In genomic region chr2:6827516-6828298, GRCh38 we compare ENCODE assay signal across 12 cellular contexts. TPM values are rescaled to one million over a fixed set of nuclear protein-coding genes. Genes with fewer than 3 reads are reported as not detected.
DNase-seq lines count a peak whose midpoint lies in the region; ATAC-seq and TF ChIP-seq lines count a peak whose summit lies in the region.
"Had no signal": no experiment of that assay in that cellular context is flagged by ENCODE, and none has a peak within 500 bp of the region (broad histone marks: within the 10 kb centered on the region; RNA-seq: fewer than 3 reads in every experiment).

No MANE protein-coding gene starts in this region.

- no peaks in the 10 kb centered on the region for H3K36me3 ChIP-seq in BJ (ENCODE audit: control insufficient read depth, insufficient read depth, low read length)
- no peaks in the 10 kb centered on the region for H3K36me3 ChIP-seq in HCT116 (ENCODE audit: control insufficient read depth in 1 of 2, insufficient read depth in 2 of 2, low read length in 2 of 2)
- no peaks in the 10 kb centered on the region for H3K36me3 ChIP-seq in adipocyte (ENCODE audit: control insufficient read depth, insufficient read depth, low read length, severe bottlenecking)
- no peaks in the 10 kb centered on the region for H3K36me3 ChIP-seq in mesenchymal stem cell (ENCODE audit: control insufficient read depth in 1 of 2, insufficient read depth in 2 of 2, low read depth in 1 of 2, low read length in 2 of 2)

- H3K4ac ChIP-seq in mesenchymal stem cell (ENCODE audit: low read depth in 1 of 2, low read length in 2 of 2): no peak overlapping the region

- 53% methylated on average over 4 of the region's 5 CpGs for WGBS in mesenchymal stem cell

- H4K8ac ChIP-seq in mesenchymal stem cell (ENCODE audit: low read length): no peak overlapping the region

- no peaks in the 10 kb centered on the region for H3K79me2 ChIP-seq in HCT116 (ENCODE audit: insufficient read depth, low read length)

- no TSS peak for BruUV-seq in HCT116 (replicated peaks; lab: Mats Ljungman, UMichigan)

- H3K36me3 Mint-ChIP-seq in activated T-helper 1 cell treated with anti-CD3 and anti-CD28 coated beads, Interleukin-12 subunit alpha, Interleukin-12 subunit beta, Interleukin-2, Interleukin-4 antibody, amounts not matched to agents 30 ng/mL and 10 ng/mL and 1 ng/mL, durations not matched to agents 14 hours and 24 hours and 36 hours (ENCODE audit: low read depth): peaks cover 19% of the 10 kb centered on the region
- H3K36me3 Mint-ChIP-seq in natural killer cell: peaks cover 19% of the 10 kb centered on the region

- no peak overlapping the region for H2BK5ac ChIP-seq in mesenchymal stem cell (ENCODE audit: low read depth, low read length, poor library complexity, severe bottlenecking)

- ATAC-seq in HCT116: no peak
- no peak for ATAC-seq in natural killer cell
- no peak for ATAC-seq in HG03439 (IDR thresholded peaks at IDR 0.05; ENCODE audit: unreplicated experiment)

- no peak for TF ChIP-seq CTCF in BJ (IDR thresholded peaks at IDR 0.05; ENCODE audit: insufficient read depth, low read depth, low read length)
- no peak for TF ChIP-seq CTCF in HCT116 (IDR thresholded peaks at IDR 0.05 in 2 of 3, conservative IDR thresholded peaks at IDR 0.05 in 1 of 3; ENCODE audit: borderline replicate concordance in 1 of 3, insufficient read depth in 1 of 3, low read depth in 2 of 3, low read length in 2 of 3)
- no peak for TF ChIP-seq CTCF in natural killer cell (IDR thresholded peaks at IDR 0.05)

- no peaks in the 10 kb centered on the region for H3K9me2 ChIP-seq in HCT116 (ENCODE audit: insufficient read depth)

- no peak overlapping the region for H3K4me3 ChIP-seq in BJ (ENCODE audit: low read depth, low read length)
- no peak overlapping the region for H3K4me3 ChIP-seq in HCT116 (replicated peaks in 1 of 2; ENCODE audit: low read depth in 1 of 2, low read length in 2 of 2)
- peak overlapping the region; percentile 19 for H3K4me3 ChIP-seq in adipocyte (ENCODE audit: low read length)
- H3K4me3 ChIP-seq in mesenchymal stem cell (ENCODE audit: insufficient read depth in 1 of 2, low read depth in 1 of 2, low read length in 2 of 2): no peak overlapping the region

- no peak overlapping the region for H3K27ac ChIP-seq in HCT116 (ENCODE audit: low read depth, low read length)
- no peak overlapping the region for H3K27ac ChIP-seq in mesenchymal stem cell (ENCODE audit: low read length, poor library complexity, severe bottlenecking)

- RAD21 ChIA-PET in HCT116 (lab: Charles Lee; ENCODE audit: low non-redundant PET in 1 of 2, low total read pairs in 2 of 2, uncharacterized antibody in 2 of 2, unreplicated experiment in 2 of 2): no interaction called here

- CTCF ChIA-PET in BJ (lab: Yijun Ruan, JAX): interaction anchor here (0.7 to 1.7 kb wide), 4 partner anchors 18 to 66 kb away, joined by 3 to 5 read pairs (median 3); no protein-coding TSS in a partner anchor
- CTCF ChIA-PET in HCT116 (lab: Charles Lee): interaction anchor here (1.0 to 1.3 kb wide), 2 partner anchors 36 to 38 kb away, joined by 4 read pairs; partner anchors contain the start of gene CMPK2

- H3K23ac ChIP-seq in mesenchymal stem cell (ENCODE audit: low read length in 2 of 2): no peak overlapping the region

- no peak overlapping the region for H2BK120ac ChIP-seq in mesenchymal stem cell (ENCODE audit: low read depth, low read length)

- H2BK15ac ChIP-seq in mesenchymal stem cell (ENCODE audit: low read depth, poor library complexity, severe bottlenecking): no peak overlapping the region

- no peak overlapping the region for H3K18ac ChIP-seq in mesenchymal stem cell (ENCODE audit: low read depth in 1 of 2, low read length in 2 of 2)

- H3K14ac ChIP-seq in mesenchymal stem cell (ENCODE audit: low read length in 2 of 2): no peak overlapping the region

- H4K91ac ChIP-seq in mesenchymal stem cell (ENCODE audit: low read length): no peak overlapping the region

- no peak overlapping the region for H3K27ac Mint-ChIP-seq in activated T-helper 1 cell treated with anti-CD3 and anti-CD28 coated beads, Interleukin-12 subunit alpha, Interleukin-12 subunit beta, Interleukin-2, Interleukin-4 antibody, amounts not matched to agents 30 ng/mL and 10 ng/mL and 1 ng/mL, durations not matched to agents 14 hours and 24 hours and 36 hours
- H3K27ac Mint-ChIP-seq in natural killer cell: no peak overlapping the region
- H3K27ac Mint-ChIP-seq: B cell had no signal

- H2AFZ ChIP-seq in HCT116 (ENCODE audit: low read depth, low read length, poor library complexity, severe bottlenecking) (peak overlapping the region; percentile 82), mesenchymal stem cell (ENCODE audit: low read depth, low read length) (no peak overlapping the region)

- peaks cover 21% of the 10 kb centered on the region for H3K9me3 Mint-ChIP-seq in activated T-helper 1 cell treated with anti-CD3 and anti-CD28 coated beads, Interleukin-12 subunit alpha, Interleukin-12 subunit beta, Interleukin-2, Interleukin-4 antibody, amounts not matched to agents 30 ng/mL and 10 ng/mL and 1 ng/mL, durations not matched to agents 14 hours and 24 hours and 36 hours
- H3K9me3 Mint-ChIP-seq in natural killer cell: peaks cover 7 to 14% of the 10 kb centered on the region in 2 donors

- no peaks in the 10 kb centered on the region for H3K79me1 ChIP-seq in mesenchymal stem cell (replicated peaks; ENCODE audit: low read length, poor library complexity, severe bottlenecking)

- H3K4me3 Mint-ChIP-seq in activated T-helper 1 cell treated with anti-CD3 and anti-CD28 coated beads, Interleukin-12 subunit alpha, Interleukin-12 subunit beta, Interleukin-2, Interleukin-4 antibody, amounts not matched to agents 30 ng/mL and 10 ng/mL and 1 ng/mL, durations not matched to agents 14 hours and 24 hours and 36 hours: no peak overlapping the region
- H3K4me3 Mint-ChIP-seq in natural killer cell: no peak overlapping the region
- H3K4me3 Mint-ChIP-seq: B cell had no signal

- peak; percentile 77 for DNase-seq in BJ (ENCODE audit: low read depth)
- DNase-seq in HCT116 (ENCODE audit: low read depth, low spot score): no peak
- DNase-seq in adipocyte (ENCODE audit: low read depth): peak; percentile 54
- peak; percentile 40 for DNase-seq in mesenchymal stem cell
- no peak for DNase-seq in NCI-H2081 treated with DMSO at 0.1 percent for 48 hours (lab: John Stamatoyannopoulos, UW)
- no peak for DNase-seq in activated T-helper 1 cell treated with anti-CD3 and anti-CD28 coated beads, Interleukin-12 subunit alpha, Interleukin-12 subunit beta, Interleukin-2, Interleukin-4 antibody, amounts not matched to agents 30 ng/mL and 10 ng/mL and 1 ng/mL, durations not matched to agents 14 hours and 24 hours and 36 hours (ENCODE audit: low spot score)
- no peak for DNase-seq in natural killer cell
- DNase-seq: activated effector memory CD4-positive, alpha-beta T cell treated with anti-CD3 and anti-CD28 coated beads, Interleukin-2, amount 50 U/mL, for 16 hours; islet precursor cell; stimulated activated CD4-positive, alpha-beta T cell treated with anti-CD3 and anti-CD28 coated beads, Interleukin-1b, Interleukin-23, amount 100 ng/mL, for 48 hours had no signal

- intact Hi-C loops in HCT116 (cut with micrococcal nuclease): loop anchor here (5.0 to 10.0 kb wide), 2 partner anchors 217 to 255 kb away; no protein-coding TSS in a partner anchor
- intact Hi-C loops in activated T-helper 1 cell treated with anti-CD3 and anti-CD28 coated beads, Interleukin-12 subunit alpha, Interleukin-12 subunit beta, Interleukin-2, Interleukin-4 antibody, amounts not matched to agents 30 ng/mL and 10 ng/mL and 1 ng/mL, durations not matched to agents 14 hours and 24 hours and 36 hours (cut with micrococcal nuclease): loop anchor here (2.0 kb wide), 1 partner anchor 257 kb away; no protein-coding TSS in a partner anchor
- intact Hi-C loops in natural killer cell (cut with micrococcal nuclease): no loop called here

- H4K20me1 ChIP-seq in HCT116 (ENCODE audit: insufficient read depth): no peaks in the 10 kb centered on the region

- H3K9ac ChIP-seq in HCT116 (ENCODE audit: low read length) (no peak overlapping the region), adipocyte (ENCODE audit: low read length) (peak overlapping the region; percentile 61), mesenchymal stem cell (ENCODE audit: low read length) (peak overlapping the region; percentile 74)

- H3K4me1 ChIP-seq in HCT116 (ENCODE audit: control insufficient read depth in 1 of 2, insufficient read depth in 2 of 2, low read length in 2 of 2): peaks cover 0 to 8% of the 10 kb centered on the region in 2 experiments; a peak in 2 of 4 replicates
- H3K4me1 ChIP-seq in adipocyte (ENCODE audit: control insufficient read depth, insufficient read depth, low read length): peaks cover 22% of the 10 kb centered on the region
- no peaks in the 10 kb centered on the region for H3K4me1 ChIP-seq in mesenchymal stem cell (ENCODE audit: control insufficient read depth, insufficient read depth, low read depth, low read length)

- H2BK12ac ChIP-seq in mesenchymal stem cell (ENCODE audit: low read length in 2 of 2): no peak overlapping the region

- H3K4me2 ChIP-seq in HCT116 (ENCODE audit: low read length) (0 out of 2 replicates have a peak overlapping the region, but pooled peaks have one; percentile 7), mesenchymal stem cell (ENCODE audit: low read length, poor library complexity, severe bottlenecking) (no peak overlapping the region)

- no peaks in the 10 kb centered on the region for H3K27me3 Mint-ChIP-seq in activated T-helper 1 cell treated with anti-CD3 and anti-CD28 coated beads, Interleukin-12 subunit alpha, Interleukin-12 subunit beta, Interleukin-2, Interleukin-4 antibody, amounts not matched to agents 30 ng/mL and 10 ng/mL and 1 ng/mL, durations not matched to agents 14 hours and 24 hours and 36 hours (ENCODE audit: insufficient read depth)
- no peaks in the 10 kb centered on the region for H3K27me3 Mint-ChIP-seq in natural killer cell (ENCODE audit: low read depth in 2 of 2)
- H3K27me3 Mint-ChIP-seq: B cell had no signal

- H3K27me3 ChIP-seq in BJ (ENCODE audit: control insufficient read depth, insufficient read depth, low read length): no peaks in the 10 kb centered on the region
- peaks cover 6% of the 10 kb centered on the region; the same call in 1 of the 2 replicates for H3K27me3 ChIP-seq in HCT116 (ENCODE audit: insufficient read depth, low read length)
- H3K27me3 ChIP-seq in adipocyte (replicated peaks; ENCODE audit: control insufficient read depth, insufficient read depth, low read length): no peaks in the 10 kb centered on the region
- no peaks in the 10 kb centered on the region for H3K27me3 ChIP-seq in mesenchymal stem cell (ENCODE audit: control insufficient read depth in 1 of 2, insufficient read depth in 1 of 2, low read length in 2 of 2)

- no peaks in the 10 kb centered on the region for H3K9me3 ChIP-seq in HCT116 (ENCODE audit: control insufficient read depth in 1 of 2, insufficient read depth in 1 of 2, low read depth in 1 of 2, low read length in 2 of 2)
- peaks cover 14% of the 10 kb centered on the region for H3K9me3 ChIP-seq in adipocyte (ENCODE audit: control insufficient read depth, low read length)
- H3K9me3 ChIP-seq in mesenchymal stem cell (ENCODE audit: control insufficient read depth, low read length): peaks cover 21% of the 10 kb centered on the region

- TF ChIP-seq POLR2A in HCT116 (IDR thresholded peaks at IDR 0.05; ENCODE audit: borderline replicate concordance, extremely low read depth, insufficient read depth, insufficient read length): no peak

- POLR2A ChIA-PET in BJ (lab: Charles Lee): no interaction called here
- POLR2A ChIA-PET in HCT116 (lab: Charles Lee): no interaction called here

- no peak for TF ChIP-seq RAD21 in HCT116 (IDR thresholded peaks at IDR 0.05; ENCODE audit: low read depth)

- peaks cover 19% of the 10 kb centered on the region for H3K4me1 Mint-ChIP-seq in activated T-helper 1 cell treated with anti-CD3 and anti-CD28 coated beads, Interleukin-12 subunit alpha, Interleukin-12 subunit beta, Interleukin-2, Interleukin-4 antibody, amounts not matched to agents 30 ng/mL and 10 ng/mL and 1 ng/mL, durations not matched to agents 14 hours and 24 hours and 36 hours (ENCODE audit: low read depth)
- H3K4me1 Mint-ChIP-seq in natural killer cell: peaks cover 8 to 16% of the 10 kb centered on the region in 2 donors

- H2AK5ac ChIP-seq in mesenchymal stem cell (ENCODE audit: low read length, severe bottlenecking): no peak overlapping the region

RNA-seq across cellular contexts. Expression of gene CMPK2, which starts 38.0 kb away (rescaled TPM):
- 0.21 and 0.66 TPM in 2 replicates for polyA plus RNA-seq in BJ (2011; rRNA removed)
- polyA minus RNA-seq in BJ (2011; rRNA and poly(A)+ RNA removed): 0.15 and 0.38 TPM in 2 replicates
- total RNA-seq in HCT116 (2021; ENCODE audit: unreplicated experiment) (1.5 TPM), natural killer cell (10 to 100 TPM in 1 of 3 donors, 1 to 10 TPM in 2; 5.8 to 11.4 (median 8.6) TPM)
- polyA plus RNA-seq in HCT116 (2012): 0.65 and 0.99 TPM in 2 replicates
- polyA plus RNA-seq in mesenchymal stem cell (2013, experiment 1 of 2): 0.99 TPM
- polyA plus RNA-seq in mesenchymal stem cell (2013, experiment 2 of 2): 1.1 TPM
- 4.1 and 7.4 TPM in 2 replicates for total RNA-seq in activated T-helper 1 cell treated with anti-CD3 and anti-CD28 coated beads, Interleukin-12 subunit alpha, Interleukin-12 subunit beta, Interleukin-2, Interleukin-4 antibody, amounts not matched to agents 30 ng/mL and 10 ng/mL and 1 ng/mL, durations not matched to agents 14 hours and 24 hours and 36 hours

RNA-seq across cellular contexts. Expression of gene RSAD2, which starts 49.9 kb away (rescaled TPM):
- 0.05 and 0.22 TPM in 2 replicates for polyA plus RNA-seq in BJ (2011; rRNA removed)
- polyA minus RNA-seq in BJ (2011; rRNA and poly(A)+ RNA removed): 0.14 TPM in 1 of 2 replicates, not detected in the other
- total RNA-seq in HCT116 (2021; ENCODE audit: unreplicated experiment) (not detected), natural killer cell (10 to 100 TPM in 1 of 3 donors, 1 to 10 TPM in 2; 7.9 to 12.0 (median 9.4) TPM)
- polyA plus RNA-seq in HCT116 (2012): 0.09 TPM in 2 replicates
- polyA plus RNA-seq in mesenchymal stem cell (2013, experiment 1 of 2): 0.32 TPM
- polyA plus RNA-seq in mesenchymal stem cell (2013, experiment 2 of 2): 0.21 TPM
- total RNA-seq in activated T-helper 1 cell treated with anti-CD3 and anti-CD28 coated beads, Interleukin-12 subunit alpha, Interleukin-12 subunit beta, Interleukin-2, Interleukin-4 antibody, amounts not matched to agents 30 ng/mL and 10 ng/mL and 1 ng/mL, durations not matched to agents 14 hours and 24 hours and 36 hours: 2.2 and 2.4 TPM in 2 replicates

Comparison
In these comparisons a context has a peak if more than half of its experiments do, and no peak if none do; other contexts are left out.
1. DNase-seq: peak in BJ (single experiment), adipocyte (single experiment) and mesenchymal stem cell (single experiment); none in HCT116 (single experiment), NCI-H2081 treated with DMSO at 0.1 percent for 48 hours (single experiment), activated T-helper 1 cell treated with anti-CD3 and anti-CD28 coated beads, Interleukin-12 subunit alpha, Interleukin-12 subunit beta, Interleukin-2, Interleukin-4 antibody, amounts not matched to agents 30 ng/mL and 10 ng/mL and 1 ng/mL, durations not matched to agents 14 hours and 24 hours and 36 hours (single experiment) and natural killer cell (single experiment).